8 cellular contexts compared by ENCODE assay signal in the genomic region with DNA sequence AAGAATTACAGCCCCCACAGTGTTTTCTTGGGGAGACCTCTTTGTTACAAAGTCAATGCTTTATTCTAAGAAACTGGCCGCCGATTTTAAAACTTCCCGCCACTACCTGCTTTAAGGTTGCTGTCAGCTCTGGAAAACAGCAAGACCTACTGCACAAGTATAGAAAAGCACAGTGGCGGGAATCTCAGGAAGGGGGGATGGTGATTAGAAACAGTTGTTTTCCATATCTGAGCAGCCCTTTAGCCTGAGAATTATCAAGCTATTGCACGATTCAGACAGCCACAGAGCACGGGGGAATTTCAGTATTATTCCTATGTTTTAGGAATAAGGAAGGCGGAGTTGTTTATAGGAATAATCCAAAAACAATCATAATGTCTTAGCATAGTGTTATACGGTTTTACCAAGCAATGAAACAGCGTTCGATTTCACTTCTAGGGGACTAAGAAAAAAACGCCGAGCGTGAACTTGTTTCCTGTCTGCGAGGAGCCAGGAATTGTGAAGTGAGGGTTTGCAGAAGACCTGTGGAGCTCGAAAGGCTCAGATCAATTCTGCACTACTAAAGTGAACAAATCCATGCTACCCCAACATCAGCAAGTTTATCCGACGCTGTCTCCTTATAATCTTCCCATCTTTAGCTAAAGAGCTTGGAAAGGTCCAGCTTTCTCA.
DNase-seq lines count a peak whose midpoint lies in the region; ATAC-seq, FAIRE-seq and TF ChIP-seq lines count a peak whose summit lies in the region.

No MANE protein-coding gene starts in this region.

- no peak overlapping the region for H3K14ac ChIP-seq in neuronal stem cell (ENCODE audit: low read length)

- H2BK15ac ChIP-seq in neuronal stem cell (ENCODE audit: low read length): no peak overlapping the region

- H3K9ac ChIP-seq in neuronal stem cell (ENCODE audit: low read depth, low read length, poor library complexity): no peak overlapping the region

- no peaks in the 10 kb centered on the region for H3K27me3 Mint-ChIP-seq in activated naive CD4-positive, alpha-beta T cell treated with anti-CD3 and anti-CD28 coated beads, Interleukin-2, amount 50 U/mL, for 24 hours

- H3K23ac ChIP-seq in neuronal stem cell (ENCODE audit: low read depth, low read length, poor library complexity): no peak overlapping the region

- no peak overlapping the region for H2BK5ac ChIP-seq in neuronal stem cell (ENCODE audit: low read length)

- H2AFZ ChIP-seq in neuronal stem cell (ENCODE audit: low read length): peak overlapping the region; percentile 82

- peak; percentile 34 for ATAC-seq in HG02852 (IDR thresholded peaks at IDR 0.05; ENCODE audit: unreplicated experiment)

- H3K4me1 ChIP-seq in neuronal stem cell (ENCODE audit: control insufficient read depth in 2 of 2, insufficient read depth in 1 of 2, low read depth in 1 of 2, low read length in 2 of 2): no peaks in the 10 kb centered on the region

- peak overlapping the region; percentile 32 for H3K27ac ChIP-seq in neuronal stem cell (replicated peaks; ENCODE audit: low read length)

- no peak overlapping the region for H2BK12ac ChIP-seq in neuronal stem cell (ENCODE audit: low read length)

- no peaks in the 10 kb centered on the region for H3K9me3 Mint-ChIP-seq in activated naive CD4-positive, alpha-beta T cell treated with anti-CD3 and anti-CD28 coated beads, Interleukin-2, amount 50 U/mL, for 24 hours

- no peak overlapping the region for H3K27ac Mint-ChIP-seq in activated naive CD4-positive, alpha-beta T cell treated with anti-CD3 and anti-CD28 coated beads, Interleukin-2, amount 50 U/mL, for 24 hours

- no peak for TF ChIP-seq CTCF in epithelial cell of proximal tubule (conservative IDR thresholded peaks at IDR 0.05; ENCODE audit: low read depth, low read length)

- H4K8ac ChIP-seq in neuronal stem cell (ENCODE audit: low read depth, low read length): no peak overlapping the region

- H3K4ac ChIP-seq in neuronal stem cell (ENCODE audit: low read length): no peak overlapping the region

- no peaks in the 10 kb centered on the region for H3K9me3 ChIP-seq in neuronal stem cell (replicated peaks in 1 of 2; ENCODE audit: control insufficient read depth in 2 of 2, insufficient read depth in 1 of 2, low read depth in 1 of 2, low read length in 2 of 2)

- H3K18ac ChIP-seq in neuronal stem cell (ENCODE audit: low read length): no peak overlapping the region

- no CpG with 5 or more reads among the region's 17 CpGs for WGBS in neuronal stem cell (ENCODE audit: extremely low coverage in 2 of 2, insufficient read length in 2 of 2, insufficient replicate concordance in 1 of 2), 2 donors

- peaks cover 8% of the 10 kb centered on the region for H3K4me1 Mint-ChIP-seq in activated naive CD4-positive, alpha-beta T cell treated with anti-CD3 and anti-CD28 coated beads, Interleukin-2, amount 50 U/mL, for 24 hours

- H3K27me3 ChIP-seq in neuronal stem cell (ENCODE audit: control insufficient read depth in 3 of 3, insufficient read depth in 3 of 3, low read depth in 1 of 3, low read length in 3 of 3): peaks cover 0 to 29% (median 0%) of the 10 kb centered on the region in 3 experiments

- H3K36me3 ChIP-seq in neuronal stem cell (replicated peaks in 1 of 2; ENCODE audit: control insufficient read depth in 2 of 2, insufficient read depth in 2 of 2, low read length in 2 of 2): no peaks in the 10 kb centered on the region

- no peak overlapping the region for H2AK5ac ChIP-seq in neuronal stem cell (ENCODE audit: low read depth, low read length)

- peak overlapping the region; percentile 79 for H3K4me3 ChIP-seq in epithelial cell of proximal tubule (ENCODE audit: low read depth, low read length)
- H3K4me3 ChIP-seq in neuronal stem cell (ENCODE audit: low read length in 2 of 2): peak overlapping the region; percentile 56 to 87

- no peaks in the 10 kb centered on the region for H3K79me1 ChIP-seq in neuronal stem cell (ENCODE audit: low read depth, low read length)

- H3K36me3 Mint-ChIP-seq in activated naive CD4-positive, alpha-beta T cell treated with anti-CD3 and anti-CD28 coated beads, Interleukin-2, amount 50 U/mL, for 24 hours: no peaks in the 10 kb centered on the region

- H3K4me2 ChIP-seq in neuronal stem cell (ENCODE audit: insufficient read depth, low read length, poor library complexity, severe bottlenecking): peak overlapping the region; percentile 43

- peak overlapping the region; percentile 90 for H3K4me3 Mint-ChIP-seq in activated naive CD4-positive, alpha-beta T cell treated with anti-CD3 and anti-CD28 coated beads, Interleukin-2, amount 50 U/mL, for 24 hours

- no peak overlapping the region for H2BK120ac ChIP-seq in neuronal stem cell (ENCODE audit: low read depth, low read length)

- no peak for DNase-seq in activated naive CD4-positive, alpha-beta T cell treated with anti-CD3 and anti-CD28 coated beads, Interleukin-2, amount 50 U/mL, for 16 hours
- DNase-seq in OCI-M1 (lab: John Stamatoyannopoulos, UW): peak; percentile 52
- no peak for DNase-seq in epithelial cell of proximal tubule (ENCODE audit: low read depth)
- DNase-seq in neuronal stem cell (ENCODE audit: low spot score): no peak
- no peak for DNase-seq in OCI-M2 (lab: John Stamatoyannopoulos, UW; ENCODE audit: unreplicated experiment)
- no peak for DNase-seq in HTR-8/SVneo (ENCODE audit: insufficient read length, low spot score)

- no peak for FAIRE-seq in HTR-8/SVneo (lab: Jason Lieb, UNC)

- H4K91ac ChIP-seq in neuronal stem cell (ENCODE audit: low read depth, low read length, poor library complexity): no peak overlapping the region
